In the genomic region with DNA sequence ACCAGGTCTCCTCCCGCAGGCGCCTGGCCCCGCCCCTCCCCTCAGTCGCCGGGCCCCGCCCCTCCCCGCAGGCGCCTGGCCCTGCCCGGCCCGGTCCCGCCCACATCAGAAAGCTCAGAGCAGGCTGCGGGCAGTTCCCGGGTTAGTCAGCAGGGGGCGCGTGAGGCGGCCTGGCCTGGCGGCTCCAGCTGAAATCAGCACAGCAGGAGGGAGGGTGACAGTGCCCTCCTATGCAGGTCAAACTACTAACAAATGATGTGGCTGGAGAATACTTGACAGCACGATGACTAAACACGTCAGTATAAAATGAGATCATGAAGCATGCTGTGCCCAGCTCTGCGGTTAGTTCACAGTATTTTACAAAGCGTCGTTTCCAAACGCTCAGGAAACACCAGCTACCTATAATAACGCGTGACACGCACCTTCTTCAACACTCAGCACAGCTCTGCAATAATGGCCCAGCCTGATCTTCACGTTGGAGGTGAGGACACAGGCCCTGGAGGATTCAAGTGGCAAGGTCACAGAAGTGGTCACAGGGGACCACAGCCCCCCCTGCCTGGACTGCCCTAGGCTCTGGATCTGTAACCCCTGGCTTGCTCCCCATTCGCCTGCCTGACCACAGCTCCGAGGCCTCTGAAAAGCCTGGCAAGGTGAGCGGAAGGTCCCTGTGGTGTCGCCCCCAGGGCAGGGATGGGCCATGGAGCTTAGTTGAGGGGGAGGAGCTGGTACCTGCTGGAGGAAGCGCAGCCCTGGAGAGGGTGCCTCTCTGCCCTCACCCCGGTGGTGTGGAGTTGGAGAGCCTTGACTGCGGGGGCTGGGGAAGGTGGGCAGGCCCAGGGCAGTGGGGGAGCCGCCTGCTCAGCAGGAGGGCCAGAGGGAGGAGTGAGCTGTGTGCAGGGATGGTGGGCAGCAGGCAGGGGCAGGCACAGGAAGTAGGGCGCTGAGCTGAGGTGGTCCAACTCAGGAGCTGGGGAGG, we compare ENCODE assay signal across 9 cellular contexts.
DNase-seq lines count a peak whose midpoint lies in the region; ATAC-seq and TF ChIP-seq lines count a peak whose summit lies in the region.
"Had no signal": no experiment of that assay in that cellular context is flagged by ENCODE, and none has a peak within 500 bp of the region (broad histone marks: within the 10 kb centered on the region; RNA-seq: fewer than 3 reads in every experiment).

No MANE protein-coding gene starts in this region.

- DNase-seq in GM06990 (ENCODE audit: extremely low read depth, insufficient read length) (peak; percentile 83), HFFc6 (peak; percentile 93), NCI-H1048 (lab: John Stamatoyannopoulos, UW) (peak; percentile 41), T follicular helper cell (ENCODE audit: low read depth) (peak; percentile 84), left ventricle myocardium inferior (peak; percentile 91), retina (peak; percentile 94)
- peak; percentile 96 for DNase-seq in activated naive CD8-positive, alpha-beta T cell treated with anti-CD3 and anti-CD28 coated beads, Interleukin-2, amount 50 U/mL, for 24 hours

- H3K36me3 ChIP-seq in GM06990 (ENCODE audit: control insufficient read depth, insufficient read depth, low read length) (no peaks in the 10 kb centered on the region), left ventricle myocardium inferior (no peaks in the 10 kb centered on the region)

- H3K27ac Mint-ChIP-seq in HFFc6 = peak overlapping the region; percentile 66
- peak overlapping the region; percentile 57 for H3K27ac Mint-ChIP-seq in activated naive CD8-positive, alpha-beta T cell treated with anti-CD3 and anti-CD28 coated beads, Interleukin-2, amount 50 U/mL, for 24 hours

- peak; percentile 93 for ATAC-seq in activated naive CD8-positive, alpha-beta T cell treated with anti-CD3 and anti-CD28 coated beads, Interleukin-2, amount 50 U/mL, for 24 hours
- no peak for ATAC-seq in GM21528 (IDR thresholded peaks at IDR 0.05; ENCODE audit: low FRiP score, unreplicated experiment)

- H3K27me3 ChIP-seq in GM06990 (replicated peaks; ENCODE audit: control insufficient read depth, insufficient read depth, low read length) = no peaks in the 10 kb centered on the region; the same call in 1 of the 2 replicates
- peaks cover 7% of the 10 kb centered on the region for H3K27me3 ChIP-seq in left ventricle myocardium inferior (ENCODE audit: low read depth)

- TF ChIP-seq CTCF in GM06990 (IDR thresholded peaks at IDR 0.05; ENCODE audit: insufficient read depth, low read length, poor library complexity, severe bottlenecking) = peak; percentile 82
- TF ChIP-seq CTCF in HFFc6 (IDR thresholded peaks at IDR 0.05) = peak; percentile 98
- peak; percentile 98 for TF ChIP-seq CTCF in left ventricle myocardium inferior (IDR thresholded peaks at IDR 0.05; ENCODE audit: borderline replicate concordance)

- no peak overlapping the region for H3K27ac ChIP-seq in left ventricle myocardium inferior (replicated peaks)
- H3K27ac ChIP-seq: skin epidermis had no signal

- H3K4me1 Mint-ChIP-seq in HFFc6 (ENCODE audit: low read depth) = peaks cover 27% of the 10 kb centered on the region
- H3K4me1 Mint-ChIP-seq in activated naive CD8-positive, alpha-beta T cell treated with anti-CD3 and anti-CD28 coated beads, Interleukin-2, amount 50 U/mL, for 24 hours = peaks cover 22% of the 10 kb centered on the region

- H3K27me3 Mint-ChIP-seq in HFFc6 (ENCODE audit: insufficient read depth) = peaks cover 33% of the 10 kb centered on the region
- peaks cover 7% of the 10 kb centered on the region for H3K27me3 Mint-ChIP-seq in activated naive CD8-positive, alpha-beta T cell treated with anti-CD3 and anti-CD28 coated beads, Interleukin-2, amount 50 U/mL, for 24 hours

- peak overlapping the region; percentile 27; the same call in 1 of the 2 replicates for H3K4me3 Mint-ChIP-seq in HFFc6
- H3K4me3 Mint-ChIP-seq in activated naive CD8-positive, alpha-beta T cell treated with anti-CD3 and anti-CD28 coated beads, Interleukin-2, amount 50 U/mL, for 24 hours = no peak overlapping the region

- H3K36me3 Mint-ChIP-seq in HFFc6 (ENCODE audit: low read depth) = no peaks in the 10 kb centered on the region
- H3K36me3 Mint-ChIP-seq in activated naive CD8-positive, alpha-beta T cell treated with anti-CD3 and anti-CD28 coated beads, Interleukin-2, amount 50 U/mL, for 24 hours (ENCODE audit: low read depth) = no peaks in the 10 kb centered on the region

- peaks cover 16% of the 10 kb centered on the region for H3K4me1 ChIP-seq in left ventricle myocardium inferior

- intact Hi-C loops in left ventricle myocardium inferior (cut with micrococcal nuclease) = loop anchor here (5.0 to 10.0 kb wide), 2 partner anchors 55 to 173 kb away; partner anchors contain the start of gene MAP2K3

- no peaks in the 10 kb centered on the region for H3K9me3 Mint-ChIP-seq in HFFc6
- no peaks in the 10 kb centered on the region for H3K9me3 Mint-ChIP-seq in activated naive CD8-positive, alpha-beta T cell treated with anti-CD3 and anti-CD28 coated beads, Interleukin-2, amount 50 U/mL, for 24 hours

- no peak overlapping the region for H3K4me3 ChIP-seq in GM06990 (replicated peaks; ENCODE audit: low read depth, low read length)
- H3K4me3 ChIP-seq in left ventricle myocardium inferior = no peak overlapping the region
- H3K4me3 ChIP-seq: skin epidermis had no signal

- H3K9me3 ChIP-seq in left ventricle myocardium inferior (replicated peaks) = no peaks in the 10 kb centered on the region

Comparison
In these comparisons a context has a peak if more than half of its experiments do, and no peak if none do; other contexts are left out.
1. DNase-seq: peak in every context shown above with its lines; median percentile 96 in activated naive CD8-positive, alpha-beta T cell treated with anti-CD3 and anti-CD28 coated beads, Interleukin-2, amount 50 U/mL, for 24 hours; 94 in retina; 93 in HFFc6; 91 in left ventricle myocardium inferior; 84 in T follicular helper cell; 83 in GM06990; 41 in NCI-H1048.